ENCODE assay signal across 31 cellular contexts in genomic region chr7:31058688-31059087, GRCh38. TPM values are rescaled to one million over a fixed set of nuclear protein-coding genes. Genes with fewer than 3 reads are reported as not detected.
DNase-seq lines count a peak whose midpoint lies in the region; ATAC-seq, FAIRE-seq and TF ChIP-seq lines count a peak whose summit lies in the region.
"Had no signal": no experiment of that assay in that cellular context is flagged by ENCODE, and none has a peak within 500 bp of the region (broad histone marks: within the 10 kb centered on the region; RNA-seq: fewer than 3 reads in every experiment).

No MANE protein-coding gene starts in this region.

- TF ChIP-seq EP300 in HepG2 (IDR thresholded peaks at IDR 0.05; ENCODE audit: low read depth in 2 of 2, low read length in 2 of 2) = no peak
- TF ChIP-seq EP300 in HepG2 (CRISPR knock-in tag; IDR thresholded peaks at IDR 0.05; ENCODE audit: borderline replicate concordance) = no peak

- H3K9me2 ChIP-seq in Karpas-422 (replicated peaks; ENCODE audit: insufficient read depth, low read length) = no peaks in the 10 kb centered on the region

- ATAC-seq in HepG2 (no peak), right lobe of liver (no peak), GM18519 (IDR thresholded peaks at IDR 0.05; ENCODE audit: low FRiP score, unreplicated experiment) (no peak)
- ATAC-seq: GM12878 had no signal

- TF ChIP-seq RAD21 in HepG2 (CRISPR knock-in tag; IDR thresholded peaks at IDR 0.05) = no peak

- H4K20me1 ChIP-seq in HepG2 (ENCODE audit: insufficient read depth, low read length) (no peaks in the 10 kb centered on the region), Karpas-422 (ENCODE audit: insufficient read depth, low read depth, low read length) (no peaks in the 10 kb centered on the region), osteoblast (ENCODE audit: insufficient read depth, low read length) (no peaks in the 10 kb centered on the region)

- H3K36me3 ChIP-seq in HepG2 (replicated peaks in 1 of 2; ENCODE audit: control insufficient read depth in 1 of 2, insufficient read depth in 2 of 2, low read length in 2 of 2) = no peaks in the 10 kb centered on the region
- H3K36me3 ChIP-seq in right lobe of liver = no peaks in the 10 kb centered on the region
- no peaks in the 10 kb centered on the region for H3K36me3 ChIP-seq in Karpas-422 (ENCODE audit: insufficient read depth, low read length)
- no peaks in the 10 kb centered on the region for H3K36me3 ChIP-seq in osteoblast (ENCODE audit: insufficient read depth, low read length)
- no peaks in the 10 kb centered on the region for H3K36me3 ChIP-seq in Caco-2 (ENCODE audit: control insufficient read depth, insufficient read depth, low read length)
- H3K36me3 ChIP-seq: BE2C, BLaER1 had no signal

- H3K4me1 Mint-ChIP-seq in brain (peaks cover 98% of the 10 kb centered on the region), Caco-2 (ENCODE audit: low read depth, unreplicated experiment) (no peaks in the 10 kb centered on the region)
- H3K4me1 Mint-ChIP-seq: CD14-positive monocyte; CD4-positive, alpha-beta memory T cell; CD8-positive, alpha-beta memory T cell had no signal

- TF ChIP-seq CTCF in HepG2 (CRISPR knock-in tag; IDR thresholded peaks at IDR 0.05) (no peak), right lobe of liver (IDR thresholded peaks at IDR 0.05) (no peak), brain (conservative IDR thresholded peaks at IDR 0.05) (no peak), osteoblast (IDR thresholded peaks at IDR 0.05; ENCODE audit: extremely low read depth, low read depth, low read length) (no peak), Caco-2 (IDR thresholded peaks at IDR 0.05; ENCODE audit: insufficient read depth in 1 of 2, low read depth in 1 of 2, low read length in 1 of 2, severe bottlenecking in 1 of 2, unreplicated experiment in 1 of 2) (no peak)

- H3K79me2 ChIP-seq in HepG2 (ENCODE audit: insufficient read depth, low read length) = no peaks in the 10 kb centered on the region
- H3K79me2 ChIP-seq in Karpas-422 (ENCODE audit: low read length) = no peaks in the 10 kb centered on the region
- no peaks in the 10 kb centered on the region for H3K79me2 ChIP-seq in osteoblast (ENCODE audit: insufficient read depth, low read length)

- H3K4me2 ChIP-seq in HepG2 (ENCODE audit: low read depth, low read length) (no peak overlapping the region), Karpas-422 (ENCODE audit: low read depth, low read length, poor library complexity, severe bottlenecking) (no peak overlapping the region), osteoblast (ENCODE audit: insufficient read depth, low read length) (no peak overlapping the region)
- H3K4me2 ChIP-seq: BLaER1 had no signal

- H3K27me3 ChIP-seq in HepG2 (ENCODE audit: control insufficient read depth in 1 of 2, insufficient read depth in 2 of 2, low read length in 2 of 2) = peaks cover 0 to 9% of the 10 kb centered on the region in 2 experiments; a peak in 3 of 5 replicates
- no peaks in the 10 kb centered on the region for H3K27me3 ChIP-seq in right lobe of liver
- H3K27me3 ChIP-seq in Karpas-422 (ENCODE audit: low read length) = no peaks in the 10 kb centered on the region
- peaks cover 11% of the 10 kb centered on the region for H3K27me3 ChIP-seq in osteoblast (ENCODE audit: insufficient read depth, low read length)
- H3K27me3 ChIP-seq in Caco-2 (replicated peaks; ENCODE audit: control insufficient read depth, insufficient read depth, low read length) = no peaks in the 10 kb centered on the region; the same call in none of the 2 replicates
- H3K27me3 ChIP-seq: BE2C had no signal

- H3K9ac ChIP-seq in HepG2 (ENCODE audit: insufficient read depth, low read depth, low read length) (no peak overlapping the region), Karpas-422 (ENCODE audit: low read length) (no peak overlapping the region)
- H3K9ac ChIP-seq: BLaER1 had no signal

- H3K4me3 Mint-ChIP-seq in brain (peak overlapping the region in 1 of 5 experiments; percentile 29), Caco-2 (ENCODE audit: unreplicated experiment) (no peak overlapping the region)
- H3K4me3 Mint-ChIP-seq: CD14-positive monocyte; CD4-positive, alpha-beta memory T cell; CD4-positive, CD25-positive, alpha-beta regulatory T cell; CD8-positive, alpha-beta memory T cell had no signal

- in situ Hi-C loops in HepG2 (cut with HindIII; ENCODE audit: extremely low pct_ligation_motif_present, low pct_unique_long_range_greater_than_20kb) = no loop called here

- peak overlapping the region in 3 of 5 experiments; percentile 11 to 71 (median 66) for H3K27ac Mint-ChIP-seq in brain
- H3K27ac Mint-ChIP-seq in Caco-2 (ENCODE audit: unreplicated experiment) = no peak overlapping the region
- H3K27ac Mint-ChIP-seq: CD14-positive monocyte; CD4-positive, alpha-beta memory T cell; CD8-positive, alpha-beta memory T cell had no signal

- BruUV-seq in HepG2 (replicated peaks; lab: Mats Ljungman, UMichigan) (no TSS peak), Caco-2 (replicated peaks; lab: Mats Ljungman, UMichigan) (no TSS peak)

- H3K4me1 ChIP-seq in HepG2 (ENCODE audit: insufficient read depth, low read length) = no peaks in the 10 kb centered on the region
- no peaks in the 10 kb centered on the region for H3K4me1 ChIP-seq in right lobe of liver
- peaks cover 100% of the 10 kb centered on the region for H3K4me1 ChIP-seq in Karpas-422 (ENCODE audit: low read length)
- no peaks in the 10 kb centered on the region for H3K4me1 ChIP-seq in osteoblast (ENCODE audit: insufficient read depth, low read length)
- no peaks in the 10 kb centered on the region for H3K4me1 ChIP-seq in Caco-2
- H3K4me1 ChIP-seq: BE2C, BLaER1 had no signal

- H3K36me3 Mint-ChIP-seq in brain (peaks cover 3% of the 10 kb centered on the region), Caco-2 (ENCODE audit: insufficient read depth, unreplicated experiment) (no peaks in the 10 kb centered on the region)
- H3K36me3 Mint-ChIP-seq: CD14-positive monocyte; CD4-positive, alpha-beta memory T cell; CD4-positive, CD25-positive, alpha-beta regulatory T cell; CD8-positive, alpha-beta memory T cell had no signal

- WGBS in HepG2 (ENCODE audit: low lambda C conversion rate) = 10% methylated on average over 3 of the region's 3 CpGs
- no CpG with 5 or more reads among the region's 3 CpGs for WGBS in right lobe of liver (ENCODE audit: insufficient coverage, low coverage, low lambda C conversion rate, missing lambda C conversion rate)

- intact Hi-C loops in HepG2 (cut with micrococcal nuclease; ENCODE audit: unreplicated experiment) (no loop called here), right lobe of liver (cut with DNase I) (no loop called here), Caco-2 (cut with micrococcal nuclease; ENCODE audit: unreplicated experiment) (no loop called here)

- H2AFZ ChIP-seq in HepG2 (ENCODE audit: low read length) (no peak overlapping the region), Karpas-422 (ENCODE audit: low read length) (no peak overlapping the region), osteoblast (ENCODE audit: low read length) (no peak overlapping the region)

- H3K27me3 Mint-ChIP-seq in brain = no peaks in the 10 kb centered on the region
- H3K27me3 Mint-ChIP-seq in Caco-2 (ENCODE audit: insufficient read depth, unreplicated experiment) = peaks cover 5% of the 10 kb centered on the region

- H3K9me3 ChIP-seq in HepG2 (ENCODE audit: low read length) = no peaks in the 10 kb centered on the region
- H3K9me3 ChIP-seq in right lobe of liver = no peaks in the 10 kb centered on the region
- no peaks in the 10 kb centered on the region for H3K9me3 ChIP-seq in Karpas-422 (ENCODE audit: low read length)
- no peaks in the 10 kb centered on the region for H3K9me3 ChIP-seq in osteoblast (ENCODE audit: low read depth, low read length)
- no peaks in the 10 kb centered on the region for H3K9me3 ChIP-seq in Caco-2
- H3K9me3 ChIP-seq: BE2C, BLaER1 had no signal

- no peak overlapping the region for H3K4me3 ChIP-seq in HepG2 (replicated peaks in 1 of 3; ENCODE audit: insufficient read depth in 1 of 3, low read depth in 2 of 3, low read length in 3 of 3)
- H3K4me3 ChIP-seq in right lobe of liver = no peak overlapping the region
- no peak overlapping the region for H3K4me3 ChIP-seq in Karpas-422 (ENCODE audit: low read length)
- H3K4me3 ChIP-seq in osteoblast (ENCODE audit: insufficient read depth, low read length) = no peak overlapping the region
- H3K4me3 ChIP-seq in Caco-2 (ENCODE audit: low read depth, low read length) = no peak overlapping the region
- H3K4me3 ChIP-seq: BLaER1, GM12878 had no signal

- POLR2A ChIA-PET in HepG2 (lab: Yijun Ruan, JAX) = no interaction called here
- POLR2A ChIA-PET in Caco-2 (lab: Charles Lee) = no interaction called here

- DNase-seq in HepG2 (ENCODE audit: low spot score) (no peak), right lobe of liver (no peak), Karpas-422 (no peak), osteoblast (ENCODE audit: insufficient read length, low spot score, missing footprints) (peak; percentile 56), Caco-2 (no peak)
- no peak for DNase-seq in NK-92 treated with Interleukin-12 subunit alpha and Interleukin-12 subunit beta, amount 100 ng/mL, for 24 hours (lab: John Stamatoyannopoulos, UW)
- DNase-seq: ACHN; BE2C; CD4-positive, alpha-beta memory T cell; CD4-positive, CD25-positive, alpha-beta regulatory T cell; CD8-positive, alpha-beta memory T cell; COR-L47; DMS 273 treated with DMSO at 0.1 percent for 48 hours; DMS153; DMS79; DND-41; GDM1 had no signal

- H3K27ac ChIP-seq in HepG2 (ENCODE audit: extremely low read length, insufficient read depth, low read length) (no peak overlapping the region), right lobe of liver (no peak overlapping the region), Karpas-422 (ENCODE audit: low read length) (peak overlapping the region; percentile 83; the same call in 1 of the 2 replicates), osteoblast (ENCODE audit: low read depth, low read length) (no peak overlapping the region)
- H3K27ac ChIP-seq: 22Rv1, BLaER1 had no signal

- H3K9me3 Mint-ChIP-seq in brain = no peaks in the 10 kb centered on the region
- H3K9me3 Mint-ChIP-seq in Caco-2 (ENCODE audit: unreplicated experiment) = no peaks in the 10 kb centered on the region
- H3K9me3 Mint-ChIP-seq: CD4-positive, alpha-beta memory T cell; CD8-positive, alpha-beta memory T cell had no signal

- FAIRE-seq in HepG2 (lab: Jason Lieb, UNC) = no peak
- FAIRE-seq: D721Med, GM12878, GM12892, GM18507, GM19239 had no signal

- TF ChIP-seq POLR2A in HepG2 (IDR thresholded peaks at IDR 0.05; ENCODE audit: insufficient read depth in 1 of 2, low read depth in 2 of 2, low read length in 2 of 2) (no peak), right lobe of liver (IDR thresholded peaks at IDR 0.05) (no peak)

- CTCF ChIA-PET in HepG2 (lab: Yijun Ruan, JAX; ENCODE audit: low intra/inter-chr PET ratio, low total read pairs) = no interaction called here
- CTCF ChIA-PET in Caco-2 (lab: Charles Lee) = no interaction called here

RNA-seq across cellular contexts. Expression of gene ADCYAP1R1, which starts 6.6 kb away (rescaled TPM):
- total RNA-seq in HepG2 (2016; rRNA removed; fragmentation: Illumina TruSeq; extraction: Trizol) (not detected in 2 replicates), right lobe of liver (under 1 TPM; 0.05 to 0.37 (median 0.29) TPM), osteoblast (not detected in 2 replicates), Caco-2 (2022) (not detected in 2 replicates)
- total RNA-seq in HepG2 (2016; cell fraction: cytosol; rRNA removed; fragmentation: Illumina TruSeq; extraction: Trizol; ENCODE audit: low read depth) = not detected in 2 replicates
- total RNA-seq in HepG2 (2016; cell fraction: insoluble cytoplasmic fraction; rRNA removed; fragmentation: Illumina TruSeq; extraction: Trizol) = not detected in 2 replicates
- not detected in 2 replicates for total RNA-seq in HepG2 (2016; cell fraction: membrane; rRNA removed; fragmentation: Illumina TruSeq; extraction: Trizol)
- not detected in 2 replicates for total RNA-seq in HepG2 (2016; cell fraction: nucleus; rRNA removed; fragmentation: Illumina TruSeq; extraction: Trizol)
- polyA plus RNA-seq in HepG2 (2011; rRNA removed) (not detected in 2 replicates), brain (ENCODE audit: insufficient read depth, low read depth, low replicate concordance) (16.3 TPM)
- not detected in 2 replicates for polyA plus RNA-seq in HepG2 (2011; cell fraction: cytosol; rRNA removed)
- not detected in 2 replicates for polyA plus RNA-seq in HepG2 (2011; cell fraction: nucleus; rRNA removed)
- polyA plus RNA-seq in HepG2 (2012) = not detected in 2 replicates
- polyA plus RNA-seq in HepG2 (2016; cell fraction: cytosol; fragmentation: Illumina TruSeq; extraction: Trizol; ENCODE audit: low read depth) = not detected in 2 replicates
- polyA plus RNA-seq in HepG2 (2016; cell fraction: insoluble cytoplasmic fraction; fragmentation: Illumina TruSeq; extraction: Trizol; ENCODE audit: low read depth) = not detected in 2 replicates
- not detected in 2 replicates for polyA plus RNA-seq in HepG2 (2016; cell fraction: membrane; fragmentation: Illumina TruSeq; extraction: Trizol; ENCODE audit: low read depth)
- not detected in 2 replicates for polyA plus RNA-seq in HepG2 (2016; cell fraction: nucleus; fragmentation: Illumina TruSeq; extraction: Trizol; ENCODE audit: insufficient read depth, low read depth)
- 0.02 TPM in 1 of 2 replicates, not detected in the other for polyA minus RNA-seq in HepG2 (2011; rRNA and poly(A)+ RNA removed; ENCODE audit: low replicate concordance)
- not detected in 2 replicates for polyA minus RNA-seq in HepG2 (2011; cell fraction: cytosol; rRNA and poly(A)+ RNA removed)
- polyA minus RNA-seq in HepG2 (2011; cell fraction: nucleus; rRNA and poly(A)+ RNA removed) = not detected in 2 replicates
- total RNA-seq in Karpas-422 (2014; rRNA removed; shearing (Covaris generic); ENCODE audit: low replicate concordance) = 0.25 and 0.52 TPM in 2 replicates
- total RNA-seq: A673; Calu3; CD4-positive, alpha-beta memory T cell; CD4-positive, CD25-positive, alpha-beta regulatory T cell; CD8-positive, alpha-beta memory T cell; G401; GM12878 had no signal
- polyA plus RNA-seq: AG04450; CD14-positive monocyte; CD4-positive, alpha-beta memory T cell; CD4-positive, CD25-positive, alpha-beta regulatory T cell; CD8-positive, alpha-beta memory T cell; GM12878 had no signal
